Comparison of ENCODE assay signal across 10 cellular contexts in genomic region chr17:74860229-74860998, GRCh38. TPM values are rescaled to one million over a fixed set of nuclear protein-coding genes. Genes with fewer than 3 reads are reported as not detected.
DNase-seq lines count a peak whose midpoint lies in the region; ATAC-seq and TF ChIP-seq lines count a peak whose summit lies in the region.
"Had no signal": no experiment of that assay in that cellular context is flagged by ENCODE, and none has a peak within 500 bp of the region (broad histone marks: within the 10 kb centered on the region; RNA-seq: fewer than 3 reads in every experiment).

No MANE protein-coding gene starts in this region.

- no peaks in the 10 kb centered on the region for H3K36me3 ChIP-seq in OCI-LY1 (ENCODE audit: insufficient read depth, low read length)
- peaks cover 14% of the 10 kb centered on the region for H3K36me3 ChIP-seq in endodermal cell (ENCODE audit: control insufficient read depth, insufficient read depth, low read length)
- H3K36me3 ChIP-seq in gastrocnemius medialis = no peaks in the 10 kb centered on the region
- H3K36me3 ChIP-seq in upper lobe of right lung = no peaks in the 10 kb centered on the region

- peak in 2 of 3 experiments; percentile 35 to 37 for DNase-seq in NCI-H1417 (lab: John Stamatoyannopoulos, UW)
- DNase-seq in NCI-H1417 treated with DMSO at 0.1 percent for 48 hours (lab: John Stamatoyannopoulos, UW) = no peak
- DNase-seq in endodermal cell = peak; percentile 78
- DNase-seq in gastrocnemius medialis = no peak
- no peak for DNase-seq in middle frontal gyrus (ENCODE audit: extremely low spot score, low spot score)
- no peak for DNase-seq in NCI-H2107 (lab: John Stamatoyannopoulos, UW)
- DNase-seq in upper lobe of right lung = no peak
- DNase-seq: ACHN had no signal

- H3K9me3 Mint-ChIP-seq in endodermal cell = no peaks in the 10 kb centered on the region

- peaks cover 6% of the 10 kb centered on the region for H3K36me3 Mint-ChIP-seq in endodermal cell (ENCODE audit: low read depth)

- WGBS in endodermal cell (ENCODE audit: insufficient coverage in 1 of 2, insufficient read length in 1 of 2), 2 experiments = 9% methylated on average over 25 to 50 of the region's 50 CpGs

- H3F3A ChIP-seq in OCI-LY1 (ENCODE audit: insufficient read depth, low read length) = no peaks in the 10 kb centered on the region

- peaks cover 4% of the 10 kb centered on the region; the same call in 1 of the 2 replicates for H3K27me3 ChIP-seq in OCI-LY1 (ENCODE audit: insufficient read depth, low read length)
- H3K27me3 ChIP-seq in endodermal cell (ENCODE audit: control insufficient read depth, insufficient read depth, low read length, poor library complexity, severe bottlenecking) = peaks cover 67% of the 10 kb centered on the region
- peaks cover 39 to 45% (median 45%) of the 10 kb centered on the region in 3 donors for H3K27me3 ChIP-seq in gastrocnemius medialis
- H3K27me3 ChIP-seq in upper lobe of right lung = peaks cover 47% of the 10 kb centered on the region

- no peaks in the 10 kb centered on the region for H3K9me3 ChIP-seq in OCI-LY1 (ENCODE audit: low read length)
- H3K9me3 ChIP-seq in endodermal cell (ENCODE audit: control insufficient read depth, low read length) = no peaks in the 10 kb centered on the region
- no peaks in the 10 kb centered on the region for H3K9me3 ChIP-seq in gastrocnemius medialis
- H3K9me3 ChIP-seq in upper lobe of right lung = no peaks in the 10 kb centered on the region

- H3K27ac ChIP-seq in OCI-LY1 (ENCODE audit: low read depth, low read length, poor library complexity, severe bottlenecking) (no peak overlapping the region), endodermal cell (ENCODE audit: low read depth, low read length) (no peak overlapping the region), gastrocnemius medialis (no peak overlapping the region), upper lobe of right lung (no peak overlapping the region)

- H3K9me2 ChIP-seq in OCI-LY1 (ENCODE audit: low read depth, low read length) = no peaks in the 10 kb centered on the region

- peaks cover 7% of the 10 kb centered on the region for H3K4me1 ChIP-seq in OCI-LY1 (ENCODE audit: insufficient read depth, low read length, severe bottlenecking)
- no peaks in the 10 kb centered on the region for H3K4me1 ChIP-seq in endodermal cell (ENCODE audit: control insufficient read depth, insufficient read depth, low read length)
- H3K4me1 ChIP-seq in gastrocnemius medialis = peaks cover 0 to 22% of the 10 kb centered on the region in 2 donors
- H3K4me1 ChIP-seq in upper lobe of right lung = peaks cover 20% of the 10 kb centered on the region

- no peak overlapping the region for H3K9ac ChIP-seq in OCI-LY1 (ENCODE audit: low read length)
- H3K9ac ChIP-seq in endodermal cell (ENCODE audit: extremely low read depth, low read length, poor library complexity, severe bottlenecking) = no peak overlapping the region

- in situ Hi-C loops in gastrocnemius medialis (cut with MboI; ENCODE audit: low sequenced_read_pairs in 4 of 4) = loop anchor here in 3 of 4 donors (10.0 to 25.0 kb wide), 3 partner anchors 66 to 473 kb away; partner anchors contain the start of gene NHERF1 (in 2 of the 3)

- TF ChIP-seq POLR2A in gastrocnemius medialis (IDR thresholded peaks at IDR 0.05) = no peak

- TF ChIP-seq CTCF in OCI-LY1 (IDR thresholded peaks at IDR 0.05; ENCODE audit: low read length) (no peak), endodermal cell (conservative IDR thresholded peaks at IDR 0.05) (no peak), gastrocnemius medialis (IDR thresholded peaks at IDR 0.05 in 4 of 5, conservative IDR thresholded peaks at IDR 0.05 in 1 of 5) (no peak), upper lobe of right lung (IDR thresholded peaks at IDR 0.05) (no peak)

- H3K27me3 Mint-ChIP-seq in endodermal cell (ENCODE audit: insufficient read depth) = peaks cover 65% of the 10 kb centered on the region

- no peaks in the 10 kb centered on the region for H4K20me1 ChIP-seq in OCI-LY1 (ENCODE audit: insufficient read depth, low read length)

- H3K27ac Mint-ChIP-seq in endodermal cell = no peak overlapping the region

- peaks cover 1% of the 10 kb centered on the region for H3K4me1 Mint-ChIP-seq in endodermal cell

- H3K4me3 ChIP-seq in OCI-LY1 (ENCODE audit: low read depth, low read length, poor library complexity, severe bottlenecking) = peak overlapping the region; percentile 45
- H3K4me3 ChIP-seq in endodermal cell (ENCODE audit: low read length) = no peak overlapping the region
- peak overlapping the region; percentile 18 to 44 (median 41) for H3K4me3 ChIP-seq in gastrocnemius medialis
- no peak overlapping the region for H3K4me3 ChIP-seq in upper lobe of right lung

- no peaks in the 10 kb centered on the region for H3K79me2 ChIP-seq in OCI-LY1 (ENCODE audit: insufficient read depth, low read length)

- peak overlapping the region; percentile 35 for H3K4me3 Mint-ChIP-seq in endodermal cell

- intact Hi-C loops in gastrocnemius medialis (cut with DNase I; ENCODE audit: low total_unique reads) = no loop called here
- intact Hi-C loops in upper lobe of right lung (cut with DNase I) = loop anchor here (10.0 kb wide), 1 partner anchor 116 kb away; the partner anchor contains the start of gene NHERF1

- no peak overlapping the region for H2AFZ ChIP-seq in OCI-LY1 (ENCODE audit: low read length)

- no peak for ATAC-seq in gastrocnemius medialis
- no peak for ATAC-seq in upper lobe of right lung

- peak overlapping the region; percentile 47; the same call in 1 of the 2 replicates for H3K4me2 ChIP-seq in OCI-LY1 (ENCODE audit: low read length)

RNA-seq across cellular contexts. Expression of gene GRIN2C, which starts 0.7 kb away (rescaled TPM):
- under 1 TPM; 0.24 to 0.31 TPM for total RNA-seq in endodermal cell
- 0.36 TPM for polyA plus RNA-seq in endodermal cell (2013, experiment 1 of 2)
- 0.33 TPM for polyA plus RNA-seq in endodermal cell (2013, experiment 2 of 2)
- 1 to 10 TPM in 2 of 4 donors, not detected in 2; 1.2 to 1.5 TPM for total RNA-seq in gastrocnemius medialis
- not detected for total RNA-seq in upper lobe of right lung
- total RNA-seq: NCI-H460 had no signal

RNA-seq across cellular contexts. Expression of gene FDXR, which starts 12.4 kb away (rescaled TPM):
- total RNA-seq in endodermal cell (10 to 100 TPM; 17.3 to 19.4 TPM), gastrocnemius medialis (1 to 10 TPM; 2.1 to 6.0 (median 3.2) TPM), upper lobe of right lung (11.2 TPM)
- polyA plus RNA-seq in endodermal cell (2013, experiment 1 of 2) = 14.8 TPM
- 13.9 TPM for polyA plus RNA-seq in endodermal cell (2013, experiment 2 of 2)

RNA-seq across cellular contexts. Expression of gene FADS6, which starts 33.0 kb away (rescaled TPM):
- total RNA-seq in endodermal cell (1 to 10 TPM; 4.7 to 5.7 TPM), gastrocnemius medialis (not detected), upper lobe of right lung (not detected)
- polyA plus RNA-seq in endodermal cell (2013, experiment 1 of 2) = 0.68 TPM
- polyA plus RNA-seq in endodermal cell (2013, experiment 2 of 2) = 0.33 TPM
- total RNA-seq: NCI-H460 had no signal

Comparison
In these comparisons a context has a peak if more than half of its experiments do, and no peak if none do; other contexts are left out.
1. DNase-seq: peak in NCI-H1417 (2 of 3) and endodermal cell (single experiment); none in NCI-H1417 treated with DMSO at 0.1 percent for 48 hours (single experiment), gastrocnemius medialis (0 of 2), middle frontal gyrus (single experiment), NCI-H2107 (single experiment) and upper lobe of right lung (single experiment).
2. H3K4me3 ChIP-seq: peak in OCI-LY1 (single experiment) and gastrocnemius medialis (4 of 4); none in endodermal cell (single experiment) and upper lobe of right lung (single experiment).